In genomic region chr3:152235709-152236298, GRCh38 we compare ENCODE assay signal across 11 cellular contexts. TPM values are rescaled to one million over a fixed set of nuclear protein-coding genes. Genes with fewer than 3 reads are reported as not detected.
DNase-seq lines count a peak whose midpoint lies in the region; ATAC-seq and TF ChIP-seq lines count a peak whose summit lies in the region.
"Had no signal": no experiment of that assay in that cellular context is flagged by ENCODE, and none has a peak within 500 bp of the region (broad histone marks: within the 10 kb centered on the region; RNA-seq: fewer than 3 reads in every experiment).

No MANE protein-coding gene starts in this region.

- peaks cover 4% of the 10 kb centered on the region for H3K9me3 Mint-ChIP-seq in mesothelial cell of epicardium

- TF ChIP-seq POLR2A in spleen (IDR thresholded peaks at IDR 0.05), result no peak

- H3K27ac Mint-ChIP-seq in mesothelial cell of epicardium, result no peak overlapping the region

- DNase-seq in DMS53 (lab: John Stamatoyannopoulos, UW), result peak; percentile 64
- peak; percentile 9 for DNase-seq in glomerular endothelial cell (ENCODE audit: extremely low read depth, low read depth, low spot score)
- DNase-seq in T-helper 9 cell, result no peak
- DNase-seq in spleen, result no peak
- DNase-seq in mesothelial cell of epicardium (ENCODE audit: low spot score in 2 of 2, unreplicated experiment in 2 of 2), result no peak
- DNase-seq: effector memory CD8-positive, alpha-beta T cell; stimulated activated CD4-positive, alpha-beta T cell treated with anti-CD3 and anti-CD28 coated beads, Interleukin-1b, Interleukin-23, amount 100 ng/mL, for 48 hours; upper lobe of left lung had no signal

- H3K36me3 Mint-ChIP-seq in mesothelial cell of epicardium, result no peaks in the 10 kb centered on the region

- H3K36me3 ChIP-seq in spleen, result no peaks in the 10 kb centered on the region
- H3K36me3 ChIP-seq: upper lobe of left lung had no signal

- H3K27ac ChIP-seq in spleen, result no peak overlapping the region
- H3K27ac ChIP-seq: upper lobe of left lung had no signal

- 45 to 75% (median 59%) methylated on average over 1 of the region's 1 CpG for WGBS in spleen, 5 donors

- no peak overlapping the region for H3K4me3 ChIP-seq in spleen
- H3K4me3 ChIP-seq: upper lobe of left lung had no signal

- H3K4me3 Mint-ChIP-seq in mesothelial cell of epicardium, result no peak overlapping the region

- H3K27me3 ChIP-seq in spleen (replicated peaks in 1 of 7), result no peaks in the 10 kb centered on the region
- H3K27me3 ChIP-seq: upper lobe of left lung had no signal

- TF ChIP-seq CTCF in spleen (IDR thresholded peaks at IDR 0.05 in 8 of 11, conservative IDR thresholded peaks at IDR 0.05 in 3 of 11) (no peak), mesothelial cell of epicardium (IDR thresholded peaks at IDR 0.05; ENCODE audit: unreplicated experiment) (no peak)

- H3K4me1 ChIP-seq in spleen, result peaks cover 6 to 57% (median 21%) of the 10 kb centered on the region in 6 donors

- no peaks in the 10 kb centered on the region for H3K9me3 ChIP-seq in spleen
- H3K9me3 ChIP-seq: upper lobe of left lung had no signal

- intact Hi-C loops in spleen (cut with DNase I; ENCODE audit: low total_unique reads), result no loop called here

- H3K27me3 Mint-ChIP-seq in mesothelial cell of epicardium (ENCODE audit: low read depth), result no peaks in the 10 kb centered on the region
- H3K27me3 Mint-ChIP-seq: effector memory CD8-positive, alpha-beta T cell had no signal

- H3K4me1 Mint-ChIP-seq in mesothelial cell of epicardium, result peaks cover 5% of the 10 kb centered on the region

- ATAC-seq in HG02981 (IDR thresholded peaks at IDR 0.05; ENCODE audit: unreplicated experiment) (peak; percentile 48), SK-N-SH treated with all-trans-retinoic acid at 6 μM for 48 hours (peak; percentile 78), HG03469 (IDR thresholded peaks at IDR 0.05; ENCODE audit: unreplicated experiment) (no peak)
- ATAC-seq: effector memory CD8-positive, alpha-beta T cell had no signal

TF ChIP-seq in SK-N-SH treated with all-trans-retinoic acid at 6 μM for 48 hours, 23 proteins besides CTCF, POLR2A, EP300 and RAD21:
- TF ChIP-seq, protein P1, sequence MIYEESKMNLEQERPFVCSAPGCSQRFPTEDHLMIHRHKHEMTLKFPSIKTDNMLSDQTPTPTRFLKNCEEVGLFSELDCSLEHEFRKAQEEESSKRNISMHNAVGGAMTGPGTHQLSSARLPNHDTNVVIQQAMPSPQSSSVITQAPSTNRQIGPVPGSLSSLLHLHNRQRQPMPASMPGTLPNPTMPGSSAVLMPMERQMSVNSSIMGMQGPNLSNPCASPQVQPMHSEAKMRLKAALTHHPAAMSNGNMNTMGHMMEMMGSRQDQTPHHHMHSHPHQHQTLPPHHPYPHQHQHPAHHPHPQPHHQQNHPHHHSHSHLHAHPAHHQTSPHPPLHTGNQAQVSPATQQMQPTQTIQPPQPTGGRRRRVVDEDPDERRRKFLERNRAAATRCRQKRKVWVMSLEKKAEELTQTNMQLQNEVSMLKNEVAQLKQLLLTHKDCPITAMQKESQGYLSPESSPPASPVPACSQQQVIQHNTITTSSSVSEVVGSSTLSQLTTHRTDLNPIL (CRISPR knock-in tag; IDR thresholded peaks at IDR 0.05; ENCODE audit: low read depth), result no peak
- TF ChIP-seq ZC3H10 (CRISPR knock-in tag; IDR thresholded peaks at IDR 0.05), result no peak
- no peak for TF ChIP-seq PATZ1 (CRISPR knock-in tag; IDR thresholded peaks at IDR 0.05; ENCODE audit: borderline replicate concordance)
- TF ChIP-seq TCF4 (CRISPR knock-in tag; IDR thresholded peaks at IDR 0.05; ENCODE audit: borderline replicate concordance), result no peak
- TF ChIP-seq RARB (CRISPR knock-in tag; IDR thresholded peaks at IDR 0.05), result no peak
- TF ChIP-seq ISL1 (CRISPR knock-in tag; IDR thresholded peaks at IDR 0.05), result no peak
- TF ChIP-seq ZNF70 (CRISPR knock-in tag; IDR thresholded peaks at IDR 0.05), result no peak
- TF ChIP-seq GLIS3 (CRISPR knock-in tag; IDR thresholded peaks at IDR 0.05), result no peak
- no peak for TF ChIP-seq BACH2 (CRISPR knock-in tag; IDR thresholded peaks at IDR 0.05; ENCODE audit: borderline replicate concordance)
- TF ChIP-seq ZFP3 (CRISPR knock-in tag; IDR thresholded peaks at IDR 0.05), result no peak
- no peak for TF ChIP-seq CSDC2 (CRISPR knock-in tag; IDR thresholded peaks at IDR 0.05)
- TF ChIP-seq ARNTL (CRISPR knock-in tag; IDR thresholded peaks at IDR 0.05; ENCODE audit: borderline replicate concordance, low read depth), result no peak
- TF ChIP-seq ZFP30 (CRISPR knock-in tag; IDR thresholded peaks at IDR 0.05), result no peak
- TF ChIP-seq SNAI2 (CRISPR knock-in tag; IDR thresholded peaks at IDR 0.05), result no peak
TF ChIP-seq in SK-N-SH treated with all-trans-retinoic acid at 6 μM for 48 hours: peak in this region for 0.

RNA-seq across cellular contexts. Expression of gene MBNL1, which starts 32.9 kb away (rescaled TPM):
- total RNA-seq in glomerular endothelial cell (261 and 262 TPM in 2 replicates), spleen (100 to 1,000 TPM; 288 to 491 (median 355) TPM), mesothelial cell of epicardium (67.8 to 74.8 TPM (median 72.9 TPM) in 3 replicates)
- 10 to 100 TPM; 64.7 to 66.3 (median 64.7) TPM for polyA plus RNA-seq in spleen

Comparison
In these comparisons a context has a peak if more than half of its experiments do, and no peak if none do; other contexts are left out.
1. DNase-seq: peak in DMS53 (single experiment) and glomerular endothelial cell (single experiment); none in T-helper 9 cell (single experiment), spleen (single experiment) and mesothelial cell of epicardium (0 of 2).